Comparison of ENCODE assay signal across 8 cellular contexts in the genomic region with DNA sequence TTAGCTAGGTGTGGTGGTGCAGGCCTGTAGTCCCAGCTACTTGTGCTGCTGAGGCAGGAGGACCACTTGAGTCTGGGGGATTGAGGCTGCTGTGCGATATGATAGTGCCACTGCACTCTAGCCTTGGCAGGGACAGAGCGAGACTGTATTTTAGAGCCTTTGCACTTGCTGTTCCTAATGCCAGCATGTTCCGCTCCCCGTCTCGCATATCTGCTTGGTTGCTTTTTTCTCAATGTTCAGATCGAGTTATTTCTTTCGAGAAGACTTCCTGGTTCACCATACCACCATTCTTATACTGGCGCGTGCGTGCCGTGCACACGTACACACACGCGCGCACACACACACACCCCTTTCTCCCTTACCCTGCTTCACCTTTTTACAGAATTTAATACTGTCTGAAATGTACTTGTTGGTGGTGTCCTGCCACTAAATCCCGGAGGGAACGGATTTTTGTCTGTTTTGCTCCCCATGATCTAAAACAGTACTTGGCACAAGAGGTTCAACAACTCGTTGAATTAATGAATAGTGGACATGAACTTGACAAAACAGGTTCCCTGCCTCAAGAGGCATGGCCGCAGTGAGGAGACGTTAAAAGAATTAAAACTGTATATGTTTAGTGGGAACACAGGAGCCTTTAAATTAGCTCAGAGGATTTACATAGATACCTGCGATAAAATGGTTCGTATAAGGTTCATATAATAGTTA. TPM values are rescaled to one million over a fixed set of nuclear protein-coding genes. Genes with fewer than 3 reads are reported as not detected.
DNase-seq lines count a peak whose midpoint lies in the region; ATAC-seq, FAIRE-seq and TF ChIP-seq lines count a peak whose summit lies in the region.

No MANE protein-coding gene starts in this region.

- H3K4me1 ChIP-seq in K562 (replicated peaks in 1 of 2; ENCODE audit: control insufficient read depth in 2 of 2, insufficient read depth in 2 of 2, low read length in 2 of 2): peaks cover 8 to 13% of the 10 kb centered on the region in 2 experiments
- H3K4me1 ChIP-seq in transverse colon: peaks cover 0 to 29% (median 6%) of the 10 kb centered on the region in 4 donors

- peaks cover 36% of the 10 kb centered on the region for H3K79me2 ChIP-seq in K562 (ENCODE audit: control insufficient read depth, insufficient read depth, low read length)

- peak overlapping the region; percentile 62 to 97 for H3K9ac ChIP-seq in K562 (ENCODE audit: insufficient read depth in 1 of 2, low read depth in 2 of 2, low read length in 2 of 2)

- TF ChIP-seq CTCF in K562 (IDR thresholded peaks at IDR 0.05 in 2 of 3, conservative IDR thresholded peaks at IDR 0.05 in 1 of 3; ENCODE audit: insufficient read depth in 2 of 3, low read depth in 1 of 3, low read length in 3 of 3) (no peak), transverse colon (IDR thresholded peaks at IDR 0.05) (no peak)

- in situ Hi-C loops in K562 (cut with MboI): no loop called here
- in situ Hi-C loops in transverse colon (cut with MboI; ENCODE audit: low pct_ligation_motif_present in 1 of 4, low pct_unique_long_range_greater_than_20kb in 1 of 4, low sequenced_read_pairs in 3 of 4): no loop called here

- DNase-seq in GM12892 (ENCODE audit: insufficient read length) (no peak), NCI-H345 treated with DMSO at 0.1 percent for 48 hours (lab: John Stamatoyannopoulos, UW; ENCODE audit: unreplicated experiment) (peak; percentile 95), K562 (ENCODE audit: extremely low read depth in 1 of 4, low spot score in 3 of 4) (peak in 1 of 4 experiments; percentile 24), midbrain (lab: John Stamatoyannopoulos, UW) (peak; percentile 51), transverse colon (no peak), GM19239 (ENCODE audit: insufficient read length, low spot score) (no peak), GM19238 (ENCODE audit: insufficient read length, low spot score) (no peak), glomerular visceral epithelial cell (ENCODE audit: extremely low spot score) (no peak)

- H3K36me3 ChIP-seq in K562 (ENCODE audit: control insufficient read depth, insufficient read depth, low read length) (no peaks in the 10 kb centered on the region), transverse colon (no peaks in the 10 kb centered on the region)

- TF ChIP-seq POLR2A in GM12892 (IDR thresholded peaks at IDR 0.05; ENCODE audit: low read depth, low read length) (no peak), K562 (conservative IDR thresholded peaks at IDR 0.05) (no peak), transverse colon (IDR thresholded peaks at IDR 0.05) (no peak)

- no peak for ATAC-seq in K562

- intact Hi-C loops in K562 (cut with micrococcal nuclease) (loop anchor here (5.0 to 10.0 kb wide), 2 partner anchors 96 to 182 kb away; partner anchors contain the start of genes ADAMTSL4 and APH1A), transverse colon (cut with DNase I; ENCODE audit: low total_unique reads) (no loop called here)

- POLR2A ChIA-PET in K562 (lab: Yijun Ruan, JAX): interaction anchor here (0.6 to 4.0 kb wide), 9 partner anchors 9 to 127 kb away, joined by 3 to 18 read pairs (median 4); no protein-coding TSS in a partner anchor

- TF ChIP-seq EP300 in K562 (IDR thresholded peaks at IDR 0.05; ENCODE audit: low read length) (no peak), transverse colon (IDR thresholded peaks at IDR 0.05; ENCODE audit: low read depth) (no peak)

- CTCF ChIA-PET in K562 (lab: Yijun Ruan, JAX; ENCODE audit: low intra/inter-chr PET ratio): no interaction called here

- H4K20me1 ChIP-seq in K562 (replicated peaks; ENCODE audit: control insufficient read depth, insufficient read depth, low read length): no peaks in the 10 kb centered on the region

- peak overlapping the region; percentile 92 for H2AFZ ChIP-seq in K562 (ENCODE audit: low read depth, low read length)

- no peaks in the 10 kb centered on the region for H3K9me1 ChIP-seq in K562 (ENCODE audit: control insufficient read depth, insufficient read depth, low read length)

- FAIRE-seq in GM12892 (lab: Jason Lieb, UNC) (peak; percentile 14), K562 (lab: Jason Lieb, UNC) (peak; percentile 42), GM19239 (lab: Jason Lieb, UNC) (no peak)

- TF ChIP-seq RAD21 in K562 (CRISPR knock-in tag; conservative IDR thresholded peaks at IDR 0.05 in 1 of 2, IDR thresholded peaks at IDR 0.05 in 1 of 2): no peak

- peak overlapping the region; percentile 96 for H3K4me2 ChIP-seq in K562 (ENCODE audit: insufficient read depth, low read length)

- H3K4me3 ChIP-seq in K562 (peak overlapping the region; percentile 69), transverse colon (peak overlapping the region in 3 of 4 donors; percentile 64 to 81 (median 71))

- no TSS peak for BruUV-seq in K562 (replicated peaks; lab: Mats Ljungman, UMichigan)

- no peaks in the 10 kb centered on the region for H3K27me3 ChIP-seq in K562 (ENCODE audit: control insufficient read depth in 2 of 2, insufficient read depth in 2 of 2, low read length in 2 of 2)
- H3K27me3 ChIP-seq in transverse colon: no peaks in the 10 kb centered on the region

- WGBS in K562 (ENCODE audit: insufficient coverage, low coverage, missing lambda C conversion rate): 57% methylated on average over 22 of the region's 22 CpGs
- 67 to 70% methylated on average over 19 to 22 of the region's 22 CpGs for WGBS in transverse colon (ENCODE audit: low coverage in 1 of 2), 2 donors

- H3K9me3 ChIP-seq in K562 (replicated peaks; ENCODE audit: control insufficient read depth, insufficient read depth, low read depth, low read length) (no peaks in the 10 kb centered on the region), transverse colon (no peaks in the 10 kb centered on the region)

- H3K27ac ChIP-seq in K562 (ENCODE audit: extremely low read depth, low read depth, low read length): peak overlapping the region; percentile 99
- H3K27ac ChIP-seq in transverse colon: peak overlapping the region; percentile 95 to 99 (median 96)

TF ChIP-seq in K562, 482 proteins besides CTCF, POLR2A, EP300 and RAD21 (continues in another document):
- peak; percentile 98 for TF ChIP-seq THRAP3 (IDR thresholded peaks at IDR 0.05; ENCODE audit: borderline replicate concordance)
- TF ChIP-seq RBM25 (IDR thresholded peaks at IDR 0.05; ENCODE audit: low read depth, low read length, severe bottlenecking): no peak
- 0 out of 2 replicates have a peak, but pooled peaks have one; percentile 70 for TF ChIP-seq ZNF584 (CRISPR knock-in tag; IDR thresholded peaks at IDR 0.05; ENCODE audit: low read depth)
- TF ChIP-seq ZC3H4 (CRISPR knock-in tag; IDR thresholded peaks at IDR 0.05; ENCODE audit: borderline replicate concordance): peak; percentile 65; the same call in 1 of the 2 replicates

RNA-seq across cellular contexts. Expression of gene RPRD2, which starts 1.1 kb away (rescaled TPM):
- polyA plus RNA-seq in GM12892 (2012; ENCODE audit: missing spikeins): 9.0 TPM
- 21.2 and 49.5 TPM in 2 replicates for total RNA-seq in K562 (2011; cell fraction: chromatin; rRNA removed; ENCODE audit: low replicate concordance)
- total RNA-seq in K562 (2011; cell fraction: nucleolus; rRNA removed): 12.0 and 13.0 TPM in 2 replicates
- 21.8 and 22.7 TPM in 2 replicates for total RNA-seq in K562 (2011; cell fraction: nucleoplasm; rRNA removed)
- total RNA-seq in K562 (2014; rRNA removed) (4.4 and 5.2 TPM in 2 replicates), K562 (2014; rRNA removed; fragmentation: Illumina TruSeq; extraction: Trizol) (7.7 and 8.9 TPM in 2 replicates), K562 (2015; rRNA removed; fragmentation: Illumina TruSeq; extraction: Trizol) (8.6 and 8.7 TPM in 2 replicates), K562 (2021) (19.8 and 21.6 TPM in 2 replicates), transverse colon (10 to 100 TPM; 18.7 to 36.4 (median 26.1) TPM)
- polyA plus RNA-seq in K562 (2011; rRNA removed) (6.1 and 11.4 TPM in 2 replicates), K562 (2014; fragmentation: Illumina TruSeq; extraction: Trizol) (18.3 and 21.3 TPM in 2 replicates), K562 (2014; fragmentation: Nextera tagmentation; extraction: Ambion mirVana) (1 to 10 TPM; 1.5 to 4.4 TPM), K562 (2014; rRNA removed) (6.7 and 7.9 TPM in 2 replicates)
- polyA plus RNA-seq in K562 (2011; cell fraction: cytosol; rRNA removed): 5.5 and 7.2 TPM in 2 replicates
- polyA plus RNA-seq in K562 (2011; cell fraction: nucleus; rRNA removed): 11.6 and 12.5 TPM in 2 replicates
- 11.7 and 12.8 TPM in 2 replicates for polyA plus RNA-seq in K562 (2012)
- polyA minus RNA-seq in K562 (2011; rRNA and poly(A)+ RNA removed): 9.5 and 14.1 TPM in 2 replicates
- polyA minus RNA-seq in K562 (2011; cell fraction: cytosol; rRNA and poly(A)+ RNA removed): 10.0 and 10.3 TPM in 2 replicates
- polyA minus RNA-seq in K562 (2011; cell fraction: nucleus; rRNA and poly(A)+ RNA removed): 9.8 and 18.9 TPM in 2 replicates

RNA-seq across cellular contexts. Expression of gene PRPF3, which starts 41.5 kb away (rescaled TPM):
- polyA plus RNA-seq in GM12892 (2012; ENCODE audit: missing spikeins): 47.4 TPM
- 124 and 171 TPM in 2 replicates for total RNA-seq in K562 (2011; cell fraction: chromatin; rRNA removed; ENCODE audit: low replicate concordance)
- 54.7 and 55.1 TPM in 2 replicates for total RNA-seq in K562 (2011; cell fraction: nucleolus; rRNA removed)
- 103 and 135 TPM in 2 replicates for total RNA-seq in K562 (2011; cell fraction: nucleoplasm; rRNA removed)
- total RNA-seq in K562 (2014; rRNA removed) (50.5 and 57.9 TPM in 2 replicates), K562 (2014; rRNA removed; fragmentation: Illumina TruSeq; extraction: Trizol) (73.4 and 81.5 TPM in 2 replicates), K562 (2015; rRNA removed; fragmentation: Illumina TruSeq; extraction: Trizol) (80.0 and 84.4 TPM in 2 replicates), K562 (2021) (48.1 and 51.1 TPM in 2 replicates), transverse colon (100 to 1,000 TPM in 1 of 4 donors, 10 to 100 TPM in 3; 55.3 to 126 (median 65.2) TPM)
- polyA plus RNA-seq in K562 (2011; rRNA removed) (38.1 and 41.7 TPM in 2 replicates), K562 (2014; fragmentation: Illumina TruSeq; extraction: Trizol) (62.0 and 67.2 TPM in 2 replicates), K562 (2014; fragmentation: Nextera tagmentation; extraction: Ambion mirVana) (10 to 100 TPM; 26.4 to 70.9 TPM), K562 (2014; rRNA removed) (53.6 and 54.1 TPM in 2 replicates)
- 15.6 and 20.7 TPM in 2 replicates for polyA plus RNA-seq in K562 (2011; cell fraction: cytosol; rRNA removed)
- 63.2 and 70.6 TPM in 2 replicates for polyA plus RNA-seq in K562 (2011; cell fraction: nucleus; rRNA removed)
- 41.5 and 45.4 TPM in 2 replicates for polyA plus RNA-seq in K562 (2012)
- polyA minus RNA-seq in K562 (2011; rRNA and poly(A)+ RNA removed): 70.3 TPM in 2 replicates
- 17.8 and 22.5 TPM in 2 replicates for polyA minus RNA-seq in K562 (2011; cell fraction: cytosol; rRNA and poly(A)+ RNA removed)
- 32.4 and 51.1 TPM in 2 replicates for polyA minus RNA-seq in K562 (2011; cell fraction: nucleus; rRNA and poly(A)+ RNA removed)

Comparison
In these comparisons a context has a peak if more than half of its experiments do, and no peak if none do; other contexts are left out.
1. DNase-seq: peak in NCI-H345 treated with DMSO at 0.1 percent for 48 hours (single experiment) and midbrain (single experiment); none in GM12892 (single experiment), transverse colon (single experiment), GM19239 (single experiment), GM19238 (single experiment) and glomerular visceral epithelial cell (single experiment).